Comparison of ENCODE assay signal across 8 cellular contexts in genomic region chr1:12314328-12314903, GRCh38.
A peak's percentile ranks its signal among the peaks of the same experiment; 100 is the strongest.
DNase-seq lines count a peak whose midpoint lies in the region; ATAC-seq and TF ChIP-seq lines count a peak whose summit lies in the region.

No MANE protein-coding gene starts in this region.

- no peak overlapping the region for H2AK5ac ChIP-seq in neuronal stem cell (ENCODE audit: low read depth, low read length)

- H3K4me2 ChIP-seq in neuronal stem cell (ENCODE audit: insufficient read depth, low read length, poor library complexity, severe bottlenecking), result no peak overlapping the region

- no peak overlapping the region for H3K4me3 ChIP-seq in neuronal stem cell (ENCODE audit: low read length in 2 of 2)

- WGBS in neuronal stem cell (ENCODE audit: extremely low coverage in 2 of 2, insufficient read length in 2 of 2, insufficient replicate concordance in 1 of 2), 2 donors, result no CpG with 5 or more reads among the region's 1 CpG

- H3K4me1 ChIP-seq in neuronal stem cell (ENCODE audit: control insufficient read depth in 2 of 2, insufficient read depth in 1 of 2, low read depth in 1 of 2, low read length in 2 of 2), result peaks cover 0 to 2% of the 10 kb centered on the region in 2 donors

- no peaks in the 10 kb centered on the region for H3K9me3 ChIP-seq in neuronal stem cell (replicated peaks in 1 of 2; ENCODE audit: control insufficient read depth in 2 of 2, insufficient read depth in 1 of 2, low read depth in 1 of 2, low read length in 2 of 2)

- H3K36me3 Mint-ChIP-seq in chondrocyte (ENCODE audit: low read depth) (peaks cover 18% of the 10 kb centered on the region), nephron progenitor cell (ENCODE audit: low read depth) (peaks cover 40% of the 10 kb centered on the region)

- H3K9ac ChIP-seq in neuronal stem cell (ENCODE audit: low read depth, low read length, poor library complexity), result no peak overlapping the region

- no peak overlapping the region for H3K23ac ChIP-seq in neuronal stem cell (ENCODE audit: low read depth, low read length, poor library complexity)

- H2BK120ac ChIP-seq in neuronal stem cell (ENCODE audit: low read depth, low read length), result no peak overlapping the region

- no peak overlapping the region for H3K14ac ChIP-seq in neuronal stem cell (ENCODE audit: low read length)

- no peak for ATAC-seq in GM21423 (IDR thresholded peaks at IDR 0.05; ENCODE audit: unreplicated experiment)

- H3K4me3 Mint-ChIP-seq in chondrocyte (ENCODE audit: unreplicated experiment) (no peak overlapping the region), nephron progenitor cell (no peak overlapping the region)

- TF ChIP-seq CTCF in chondrocyte (IDR thresholded peaks at IDR 0.05), result peak; percentile 92
- peak; percentile 50 for TF ChIP-seq CTCF in nephron progenitor cell (IDR thresholded peaks at IDR 0.05)

- peak; percentile 41 for DNase-seq in ELR (ENCODE audit: low read depth)
- peak; percentile 61 for DNase-seq in NCI-H1105 treated with DMSO at 0.1 percent for 48 hours (lab: John Stamatoyannopoulos, UW)
- no peak for DNase-seq in chondrocyte (ENCODE audit: low spot score)
- DNase-seq in nephron progenitor cell, result no peak
- DNase-seq in cerebellar nuclear complex (lab: John Stamatoyannopoulos, UW), result no peak
- no peak for DNase-seq in stimulated activated CD8-positive, alpha-beta memory T cell treated with anti-CD3 and anti-CD28 coated beads, Interleukin-4, amount 100 ng/mL, for 48 hours
- DNase-seq in neuronal stem cell (ENCODE audit: low spot score), result no peak

- H3K9me3 Mint-ChIP-seq in chondrocyte (ENCODE audit: low read depth) (no peaks in the 10 kb centered on the region), nephron progenitor cell (no peaks in the 10 kb centered on the region)

- no peak overlapping the region for H2BK15ac ChIP-seq in neuronal stem cell (ENCODE audit: low read length)

- peak overlapping the region; percentile 45 for H3K27ac Mint-ChIP-seq in chondrocyte (ENCODE audit: unreplicated experiment)
- H3K27ac Mint-ChIP-seq in nephron progenitor cell, result no peak overlapping the region

- H2AFZ ChIP-seq in neuronal stem cell (ENCODE audit: low read length), result no peak overlapping the region

- H3K27me3 ChIP-seq in neuronal stem cell (ENCODE audit: control insufficient read depth in 3 of 3, insufficient read depth in 3 of 3, low read depth in 1 of 3, low read length in 3 of 3), result no peaks in the 10 kb centered on the region

- peaks cover 44% of the 10 kb centered on the region for H3K4me1 Mint-ChIP-seq in chondrocyte (ENCODE audit: low read depth)
- peaks cover 50% of the 10 kb centered on the region for H3K4me1 Mint-ChIP-seq in nephron progenitor cell

- H3K27me3 Mint-ChIP-seq in chondrocyte (ENCODE audit: low read depth) (no peaks in the 10 kb centered on the region), nephron progenitor cell (ENCODE audit: low read depth, poor library complexity) (no peaks in the 10 kb centered on the region)

- no peak overlapping the region for H2BK5ac ChIP-seq in neuronal stem cell (ENCODE audit: low read length)

- no peak overlapping the region for H4K8ac ChIP-seq in neuronal stem cell (ENCODE audit: low read depth, low read length)

- no peak overlapping the region for H3K4ac ChIP-seq in neuronal stem cell (ENCODE audit: low read length)

- no peaks in the 10 kb centered on the region for H3K79me1 ChIP-seq in neuronal stem cell (ENCODE audit: low read depth, low read length)

- H3K27ac ChIP-seq in neuronal stem cell (replicated peaks; ENCODE audit: low read length), result no peak overlapping the region

- no peak overlapping the region for H4K91ac ChIP-seq in neuronal stem cell (ENCODE audit: low read depth, low read length, poor library complexity)

- H2BK12ac ChIP-seq in neuronal stem cell (ENCODE audit: low read length), result no peak overlapping the region

- no peak overlapping the region for H3K18ac ChIP-seq in neuronal stem cell (ENCODE audit: low read length)

- H3K36me3 ChIP-seq in neuronal stem cell (replicated peaks in 1 of 2; ENCODE audit: control insufficient read depth in 2 of 2, insufficient read depth in 2 of 2, low read length in 2 of 2), result peaks cover 9 to 56% of the 10 kb centered on the region in 2 donors

Comparison
In these comparisons a context has a peak if more than half of its experiments do, and no peak if none do; other contexts are left out.
1. DNase-seq: peak in ELR (single experiment) and NCI-H1105 treated with DMSO at 0.1 percent for 48 hours (single experiment); none in chondrocyte (single experiment), nephron progenitor cell (single experiment), cerebellar nuclear complex (0 of 2), stimulated activated CD8-positive, alpha-beta memory T cell treated with anti-CD3 and anti-CD28 coated beads, Interleukin-4, amount 100 ng/mL, for 48 hours (single experiment) and neuronal stem cell (single experiment).